In the genomic region with DNA sequence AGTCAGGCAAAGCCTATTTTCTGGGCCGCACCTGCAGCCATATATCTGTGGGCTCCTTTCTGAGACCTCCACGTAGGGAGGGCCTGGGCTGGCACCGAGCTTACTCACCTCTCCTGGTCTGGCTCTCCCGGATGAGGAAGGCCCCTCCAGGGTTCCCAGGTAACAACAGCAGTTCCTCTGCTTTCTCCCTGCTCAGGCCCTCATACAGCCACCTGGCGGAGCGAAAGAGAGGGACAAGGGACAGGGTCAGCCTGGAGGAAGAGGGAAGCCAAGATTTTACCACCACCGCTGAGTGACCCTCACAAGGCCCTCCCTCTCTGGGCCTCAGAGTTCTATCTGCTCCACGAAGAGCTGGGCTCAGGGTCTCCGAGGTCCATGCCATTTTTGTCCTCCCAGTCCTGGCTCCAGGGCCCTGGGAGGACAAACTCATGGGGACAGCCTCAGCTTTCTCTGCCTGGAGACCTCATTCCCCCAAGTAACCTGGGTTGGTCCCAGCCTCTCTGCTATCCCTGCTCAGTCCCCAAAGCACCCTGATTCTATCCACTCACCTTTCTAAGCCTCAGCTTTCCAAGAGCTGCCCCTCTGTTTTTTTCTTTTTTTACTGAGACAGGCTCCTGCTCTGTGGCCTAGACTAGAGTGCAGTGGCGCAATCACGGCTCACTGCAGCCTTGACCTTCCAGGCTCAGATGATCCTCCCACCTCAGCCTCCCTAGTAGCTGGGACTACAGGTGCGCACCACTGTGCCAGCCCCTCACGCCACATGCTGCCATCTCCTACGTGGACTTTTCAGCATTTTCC, we compare ENCODE assay signal across 1 cellular context.
TF ChIP-seq lines count a peak whose summit lies in the region.

No MANE protein-coding gene starts in this region.

TF ChIP-seq in K562, 482 proteins besides CTCF, POLR2A, EP300 and RAD21:
- TF ChIP-seq CEBPB (tag; IDR thresholded peaks at IDR 0.05) (peak; percentile 64), SMC3 (conservative IDR thresholded peaks at IDR 0.05; ENCODE audit: insufficient read depth, low read depth, low read length) (peak; percentile 49; the same call in 1 of the 2 replicates), SMARCA4 (IDR thresholded peaks at IDR 0.05) (no peak), NELFE (IDR thresholded peaks at IDR 0.05; ENCODE audit: insufficient read depth, insufficient read length) (no peak), ZNF79 (CRISPR knock-in tag; IDR thresholded peaks at IDR 0.05; ENCODE audit: low read depth) (no peak), HDAC2 (IDR thresholded peaks at IDR 0.05) (no peak), SPI1 (IDR thresholded peaks at IDR 0.05; ENCODE audit: borderline replicate concordance, low read depth, low read length) (peak; percentile 40; the same call in 1 of the 2 replicates), PTBP1 (IDR thresholded peaks at IDR 0.05; ENCODE audit: low read depth, low read length) (no peak)
- TF ChIP-seq, protein P1, sequence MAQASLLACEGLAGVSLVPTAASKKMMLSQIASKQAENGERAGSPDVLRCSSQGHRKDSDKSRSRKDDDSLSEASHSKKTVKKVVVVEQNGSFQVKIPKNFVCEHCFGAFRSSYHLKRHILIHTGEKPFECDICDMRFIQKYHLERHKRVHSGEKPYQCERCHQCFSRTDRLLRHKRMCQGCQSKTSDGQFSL (CRISPR knock-in tag; IDR thresholded peaks at IDR 0.05): no peak
- TF ChIP-seq, protein P1 (tag; IDR thresholded peaks at IDR 0.05): no peak
TF ChIP-seq in K562: peak in this region for 3.
